In the genomic region with DNA sequence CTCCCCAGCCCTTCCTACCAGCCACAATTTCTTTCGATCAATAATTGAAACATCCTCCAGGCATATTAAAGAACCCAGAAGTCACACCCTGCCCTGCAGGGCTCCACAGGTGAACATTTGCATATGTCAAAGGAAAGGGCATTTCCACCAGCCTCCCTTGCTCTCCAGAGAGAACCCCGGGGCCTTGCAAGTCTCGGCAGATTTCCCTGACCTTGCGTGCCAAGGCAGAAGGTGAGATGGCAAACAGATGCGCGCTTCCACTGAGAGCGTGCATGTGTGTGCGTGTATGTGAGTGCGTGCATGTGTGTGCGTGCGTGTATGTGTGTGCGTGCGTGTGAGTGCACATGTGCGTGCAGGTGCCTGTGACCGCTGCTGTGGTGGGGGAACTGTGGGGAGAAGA, we compare ENCODE assay signal across 16 cellular contexts.
DNase-seq lines count a peak whose midpoint lies in the region; ATAC-seq and TF ChIP-seq lines count a peak whose summit lies in the region.
"Had no signal": no experiment of that assay in that cellular context is flagged by ENCODE, and none has a peak within 500 bp of the region (broad histone marks: within the 10 kb centered on the region; RNA-seq: fewer than 3 reads in every experiment).

No MANE protein-coding gene starts in this region.

- ATAC-seq in WTC11: peak; percentile 26
- ATAC-seq in foreskin keratinocyte: peak; percentile 95
- no peak for ATAC-seq in GM18498 (IDR thresholded peaks at IDR 0.05; ENCODE audit: unreplicated experiment)
- ATAC-seq in HG03378 (IDR thresholded peaks at IDR 0.05; ENCODE audit: unreplicated experiment): no peak
- ATAC-seq: HCT116 had no signal

- no peak for TF ChIP-seq POLR2A in sigmoid colon (IDR thresholded peaks at IDR 0.05)

- POLR2A ChIA-PET in WTC11 (lab: Charles Lee): no interaction called here
- POLR2A ChIA-PET in activated CD4-positive, alpha-beta T cell treated with anti-CD3 and anti-CD28 coated beads, Interleukin-2, amount 10 ng/mL, durations not matched to agents 7 days and 5 days (lab: Charles Lee): no interaction called here

- intact Hi-C loops in sigmoid colon (cut with DNase I): no loop called here

- CTCF ChIA-PET in WTC11 (lab: Charles Lee): interaction anchor here (1.4 kb wide), 1 partner anchor 17 kb away, joined by 4 read pairs; no protein-coding TSS in a partner anchor
- CTCF ChIA-PET in activated CD4-positive, alpha-beta T cell treated with anti-CD3 and anti-CD28 coated beads, Interleukin-2, amount 10 ng/mL, durations not matched to agents 7 days and 5 days (lab: Charles Lee): interaction anchor here (0.7 kb wide), 1 partner anchor 60 kb away, joined by 3 read pairs; no protein-coding TSS in a partner anchor

- no peak overlapping the region for H3K27ac Mint-ChIP-seq in WTC11
- H3K27ac Mint-ChIP-seq in activated CD4-positive, alpha-beta T cell treated with anti-CD3 and anti-CD28 coated beads, Interleukin-2, amount 10 ng/mL, durations not matched to agents 7 days and 5 days: no peak overlapping the region

- peaks cover 28% of the 10 kb centered on the region for H3K4me1 Mint-ChIP-seq in WTC11
- no peaks in the 10 kb centered on the region for H3K4me1 Mint-ChIP-seq in activated CD4-positive, alpha-beta T cell treated with anti-CD3 and anti-CD28 coated beads, Interleukin-2, amount 10 ng/mL, durations not matched to agents 7 days and 5 days

- TF ChIP-seq CTCF in WTC11 (IDR thresholded peaks at IDR 0.05): no peak
- TF ChIP-seq CTCF in foreskin keratinocyte (conservative IDR thresholded peaks at IDR 0.05): no peak
- no peak for TF ChIP-seq CTCF in sigmoid colon (IDR thresholded peaks at IDR 0.05)

- no peaks in the 10 kb centered on the region for H3K4me1 ChIP-seq in foreskin keratinocyte
- no peaks in the 10 kb centered on the region for H3K4me1 ChIP-seq in sigmoid colon
- H3K4me1 ChIP-seq: SJSA1 had no signal

- H3K27me3 ChIP-seq in foreskin keratinocyte (no peaks in the 10 kb centered on the region), sigmoid colon (no peaks in the 10 kb centered on the region)
- H3K27me3 ChIP-seq: SJSA1 had no signal

- H3K9me3 ChIP-seq in sigmoid colon: no peaks in the 10 kb centered on the region
- H3K9me3 ChIP-seq: SJSA1 had no signal

- H3K36me3 Mint-ChIP-seq in WTC11: no peaks in the 10 kb centered on the region
- H3K36me3 Mint-ChIP-seq in activated CD4-positive, alpha-beta T cell treated with anti-CD3 and anti-CD28 coated beads, Interleukin-2, amount 10 ng/mL, durations not matched to agents 7 days and 5 days (ENCODE audit: low read depth): no peaks in the 10 kb centered on the region

- no peaks in the 10 kb centered on the region for H3K9me3 Mint-ChIP-seq in WTC11
- H3K9me3 Mint-ChIP-seq in activated CD4-positive, alpha-beta T cell treated with anti-CD3 and anti-CD28 coated beads, Interleukin-2, amount 10 ng/mL, durations not matched to agents 7 days and 5 days: no peaks in the 10 kb centered on the region

- TF ChIP-seq EP300 in sigmoid colon (IDR thresholded peaks at IDR 0.05): no peak

- no peak overlapping the region for H3K4me3 ChIP-seq in sigmoid colon
- H3K4me3 ChIP-seq: SJSA1 had no signal

- DNase-seq in NCI-H2171 treated with DMSO at 0.1 percent for 48 hours (lab: John Stamatoyannopoulos, UW): peak; percentile 88
- DNase-seq in WTC11 (ENCODE audit: low spot score): no peak
- peak; percentile 71 to 84 for DNase-seq in foreskin keratinocyte
- peak; percentile 41 for DNase-seq in sigmoid colon
- no peak for DNase-seq in activated CD4-positive, alpha-beta T cell treated with anti-CD3 and anti-CD28 coated beads, Interleukin-2, amount 10 ng/mL, durations not matched to agents 7 days and 5 days
- DNase-seq: COR-L47, EL, NCI-H1092, NCI-H1694, NCI-H226, OCI-M1 had no signal

- no peaks in the 10 kb centered on the region for H3K36me3 ChIP-seq in sigmoid colon
- H3K36me3 ChIP-seq: SJSA1 had no signal

- H3K27ac ChIP-seq in foreskin keratinocyte: no peak overlapping the region
- H3K27ac ChIP-seq in sigmoid colon: no peak overlapping the region
- H3K27ac ChIP-seq: KMS-11, SJSA1 had no signal

- no peaks in the 10 kb centered on the region for H3K27me3 Mint-ChIP-seq in WTC11 (ENCODE audit: low read depth)
- H3K27me3 Mint-ChIP-seq in activated CD4-positive, alpha-beta T cell treated with anti-CD3 and anti-CD28 coated beads, Interleukin-2, amount 10 ng/mL, durations not matched to agents 7 days and 5 days: peaks cover 2% of the 10 kb centered on the region

- WGBS in sigmoid colon, 2 donors: 95 to 96% methylated on average over 15 of the region's 15 CpGs

- H3K4me3 Mint-ChIP-seq in WTC11: no peak overlapping the region
- no peak overlapping the region for H3K4me3 Mint-ChIP-seq in activated CD4-positive, alpha-beta T cell treated with anti-CD3 and anti-CD28 coated beads, Interleukin-2, amount 10 ng/mL, durations not matched to agents 7 days and 5 days

TF ChIP-seq in WTC11, 78 proteins besides CTCF, POLR2A, EP300 and RAD21:
- TF ChIP-seq OVOL2 (CRISPR knock-in tag; IDR thresholded peaks at IDR 0.05; ENCODE audit: borderline replicate concordance) (no peak), NFATC4 (CRISPR knock-in tag; IDR thresholded peaks at IDR 0.05) (no peak), MXD4 (CRISPR knock-in tag; IDR thresholded peaks at IDR 0.05; ENCODE audit: borderline replicate concordance) (no peak), TP53 (CRISPR knock-in tag; IDR thresholded peaks at IDR 0.05) (no peak), SOX15 (CRISPR knock-in tag; IDR thresholded peaks at IDR 0.05) (no peak), NFYB (CRISPR knock-in tag; conservative IDR thresholded peaks at IDR 0.05; ENCODE audit: low read depth) (no peak), ZNF121 (CRISPR knock-in tag; IDR thresholded peaks at IDR 0.05) (no peak), TEAD4 (CRISPR knock-in tag; IDR thresholded peaks at IDR 0.05) (no peak), IRF2 (CRISPR knock-in tag; IDR thresholded peaks at IDR 0.05; ENCODE audit: borderline replicate concordance, low read depth) (no peak)
- TF ChIP-seq, protein P1, sequence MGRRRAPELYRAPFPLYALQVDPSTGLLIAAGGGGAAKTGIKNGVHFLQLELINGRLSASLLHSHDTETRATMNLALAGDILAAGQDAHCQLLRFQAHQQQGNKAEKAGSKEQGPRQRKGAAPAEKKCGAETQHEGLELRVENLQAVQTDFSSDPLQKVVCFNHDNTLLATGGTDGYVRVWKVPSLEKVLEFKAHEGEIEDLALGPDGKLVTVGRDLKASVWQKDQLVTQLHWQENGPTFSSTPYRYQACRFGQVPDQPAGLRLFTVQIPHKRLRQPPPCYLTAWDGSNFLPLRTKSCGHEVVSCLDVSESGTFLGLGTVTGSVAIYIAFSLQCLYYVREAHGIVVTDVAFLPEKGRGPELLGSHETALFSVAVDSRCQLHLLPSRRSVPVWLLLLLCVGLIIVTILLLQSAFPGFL (CRISPR knock-in tag; IDR thresholded peaks at IDR 0.05; ENCODE audit: borderline replicate concordance): no peak
- TF ChIP-seq, protein P2, sequence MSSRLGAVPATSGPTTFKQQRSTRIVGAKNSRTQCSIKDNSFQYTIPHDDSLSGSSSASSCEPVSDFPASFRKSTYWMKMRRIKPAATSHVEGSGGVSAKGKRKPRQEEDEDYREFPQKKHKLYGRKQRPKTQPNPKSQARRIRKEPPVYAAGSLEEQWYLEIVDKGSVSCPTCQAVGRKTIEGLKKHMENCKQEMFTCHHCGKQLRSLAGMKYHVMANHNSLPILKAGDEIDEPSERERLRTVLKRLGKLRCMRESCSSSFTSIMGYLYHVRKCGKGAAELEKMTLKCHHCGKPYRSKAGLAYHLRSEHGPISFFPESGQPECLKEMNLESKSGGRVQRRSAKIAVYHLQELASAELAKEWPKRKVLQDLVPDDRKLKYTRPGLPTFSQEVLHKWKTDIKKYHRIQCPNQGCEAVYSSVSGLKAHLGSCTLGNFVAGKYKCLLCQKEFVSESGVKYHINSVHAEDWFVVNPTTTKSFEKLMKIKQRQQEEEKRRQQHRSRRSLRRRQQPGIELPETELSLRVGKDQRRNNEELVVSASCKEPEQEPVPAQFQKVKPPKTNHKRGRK (CRISPR knock-in tag; IDR thresholded peaks at IDR 0.05; ENCODE audit: borderline replicate concordance): no peak
- TF ChIP-seq, protein P3, sequence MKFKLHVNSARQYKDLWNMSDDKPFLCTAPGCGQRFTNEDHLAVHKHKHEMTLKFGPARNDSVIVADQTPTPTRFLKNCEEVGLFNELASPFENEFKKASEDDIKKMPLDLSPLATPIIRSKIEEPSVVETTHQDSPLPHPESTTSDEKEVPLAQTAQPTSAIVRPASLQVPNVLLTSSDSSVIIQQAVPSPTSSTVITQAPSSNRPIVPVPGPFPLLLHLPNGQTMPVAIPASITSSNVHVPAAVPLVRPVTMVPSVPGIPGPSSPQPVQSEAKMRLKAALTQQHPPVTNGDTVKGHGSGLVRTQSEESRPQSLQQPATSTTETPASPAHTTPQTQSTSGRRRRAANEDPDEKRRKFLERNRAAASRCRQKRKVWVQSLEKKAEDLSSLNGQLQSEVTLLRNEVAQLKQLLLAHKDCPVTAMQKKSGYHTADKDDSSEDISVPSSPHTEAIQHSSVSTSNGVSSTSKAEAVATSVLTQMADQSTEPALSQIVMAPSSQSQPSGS (CRISPR knock-in tag; IDR thresholded peaks at IDR 0.05; ENCODE audit: borderline replicate concordance, low read depth): no peak
- TF ChIP-seq, protein P4, sequence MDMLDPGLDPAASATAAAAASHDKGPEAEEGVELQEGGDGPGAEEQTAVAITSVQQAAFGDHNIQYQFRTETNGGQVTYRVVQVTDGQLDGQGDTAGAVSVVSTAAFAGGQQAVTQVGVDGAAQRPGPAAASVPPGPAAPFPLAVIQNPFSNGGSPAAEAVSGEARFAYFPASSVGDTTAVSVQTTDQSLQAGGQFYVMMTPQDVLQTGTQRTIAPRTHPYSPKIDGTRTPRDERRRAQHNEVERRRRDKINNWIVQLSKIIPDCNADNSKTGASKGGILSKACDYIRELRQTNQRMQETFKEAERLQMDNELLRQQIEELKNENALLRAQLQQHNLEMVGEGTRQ (CRISPR knock-in tag; IDR thresholded peaks at IDR 0.05): no peak
TF ChIP-seq in WTC11: peak in this region for 0.

Comparison
In these comparisons a context has a peak if more than half of its experiments do, and no peak if none do; other contexts are left out.
1. DNase-seq: peak in NCI-H2171 treated with DMSO at 0.1 percent for 48 hours (single experiment), foreskin keratinocyte (2 of 2) and sigmoid colon (single experiment); none in WTC11 (single experiment) and activated CD4-positive, alpha-beta T cell treated with anti-CD3 and anti-CD28 coated beads, Interleukin-2, amount 10 ng/mL, durations not matched to agents 7 days and 5 days (single experiment).
2. ATAC-seq: peak in WTC11 (single experiment) and foreskin keratinocyte (single experiment); none in GM18498 (single experiment) and HG03378 (single experiment).